In the genomic region with DNA sequence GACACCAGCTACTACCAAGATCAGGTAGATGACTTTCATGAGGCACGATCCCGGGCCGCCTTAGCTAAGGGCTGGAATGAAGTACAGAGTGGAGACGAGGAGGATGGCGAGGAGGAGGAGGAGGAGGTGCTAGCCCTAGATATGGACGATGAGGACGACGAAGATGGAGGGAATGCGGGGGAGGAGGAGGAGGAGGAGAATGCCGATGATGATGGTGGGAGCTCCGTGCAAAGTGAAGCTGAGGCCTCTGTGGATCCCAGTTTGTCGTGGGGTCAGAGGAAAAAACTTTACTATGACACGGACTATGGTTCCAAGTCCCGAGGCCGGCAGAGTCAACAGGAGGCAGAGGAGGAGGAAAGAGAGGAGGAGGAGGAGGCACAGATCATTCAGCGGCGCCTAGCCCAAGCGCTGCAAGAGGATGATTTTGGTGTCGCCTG, we compare ENCODE assay signal across 7 cellular contexts. TPM values are rescaled to one million over a fixed set of nuclear protein-coding genes. Genes with fewer than 3 reads are reported as not detected.
DNase-seq lines count a peak whose midpoint lies in the region; ATAC-seq lines count a peak whose summit lies in the region.

No MANE protein-coding gene starts in this region.

- peak overlapping the region; percentile 31 for H3K27ac ChIP-seq in adipose tissue (ENCODE audit: low read depth, low read length)

- DNase-seq in HT-29 (ENCODE audit: low spot score) (peak; percentile 30), iris pigment epithelial cell (ENCODE audit: low read depth) (peak; percentile 36), germinal center (ENCODE audit: low spot score) (no peak)
- DNase-seq in stimulated activated naive CD8-positive, alpha-beta T cell treated with anti-CD3 and anti-CD28 coated beads, Interleukin-15, amount 100 ng/mL, for 72 hours: no peak

- peak overlapping the region; percentile 99 to 100 for H3K27ac Mint-ChIP-seq in stimulated activated naive CD8-positive, alpha-beta T cell treated with anti-CD3 and anti-CD28 coated beads, Interleukin-15, amount 100 ng/mL, for 72 hours

- 1 to 2% (median 1%) methylated on average over 19 of the region's 19 CpGs for WGBS in adipose tissue, 3 donors

- peaks cover 42% of the 10 kb centered on the region for H3K4me1 Mint-ChIP-seq in stimulated activated naive CD8-positive, alpha-beta T cell treated with anti-CD3 and anti-CD28 coated beads, Interleukin-15, amount 100 ng/mL, for 72 hours

- H3K4me3 Mint-ChIP-seq in stimulated activated naive CD8-positive, alpha-beta T cell treated with anti-CD3 and anti-CD28 coated beads, Interleukin-15, amount 100 ng/mL, for 72 hours: peak overlapping the region; percentile 98 to 99

- peak; percentile 4 for ATAC-seq in GM19035 (IDR thresholded peaks at IDR 0.05; ENCODE audit: unreplicated experiment)
- peak; percentile 9 for ATAC-seq in stimulated activated naive CD8-positive, alpha-beta T cell treated with anti-CD3 and anti-CD28 coated beads, Interleukin-15, amount 100 ng/mL, for 72 hours
- no peak for ATAC-seq in GM21381 (IDR thresholded peaks at IDR 0.05; ENCODE audit: unreplicated experiment)

- H3K27me3 Mint-ChIP-seq in stimulated activated naive CD8-positive, alpha-beta T cell treated with anti-CD3 and anti-CD28 coated beads, Interleukin-15, amount 100 ng/mL, for 72 hours: no peaks in the 10 kb centered on the region

- H3K9me3 Mint-ChIP-seq in stimulated activated naive CD8-positive, alpha-beta T cell treated with anti-CD3 and anti-CD28 coated beads, Interleukin-15, amount 100 ng/mL, for 72 hours: no peaks in the 10 kb centered on the region

RNA-seq across cellular contexts. Expression of a gene that starts 0.5 kb away (rescaled TPM):
- 17.5 and 19.2 TPM in 2 replicates for total RNA-seq in HT-29 (2014; rRNA removed; shearing (Covaris generic))
- polyA plus RNA-seq in adipose tissue: 10 to 100 TPM in 2 of 3 donors, 1 to 10 TPM in 1; 9.8 to 31.5 (median 22.5) TPM

RNA-seq across cellular contexts. Expression of a gene that starts 22.5 kb away (rescaled TPM):
- not detected in 2 replicates for total RNA-seq in HT-29 (2014; rRNA removed; shearing (Covaris generic))
- 1 to 10 TPM; 2.9 to 7.7 (median 7.6) TPM for polyA plus RNA-seq in adipose tissue

RNA-seq across cellular contexts. Expression of a gene that starts 33.0 kb away (rescaled TPM):
- 15.0 and 18.7 TPM in 2 replicates for total RNA-seq in HT-29 (2014; rRNA removed; shearing (Covaris generic))
- polyA plus RNA-seq in adipose tissue: 10 to 100 TPM; 11.7 to 22.3 (median 15.8) TPM

Comparison
In these comparisons a context has a peak if more than half of its experiments do, and no peak if none do; other contexts are left out.
1. DNase-seq: peak in HT-29 (single experiment) and iris pigment epithelial cell (single experiment); none in stimulated activated naive CD8-positive, alpha-beta T cell treated with anti-CD3 and anti-CD28 coated beads, Interleukin-15, amount 100 ng/mL, for 72 hours (0 of 2) and germinal center (single experiment).